Comparison of ENCODE assay signal across 1 cellular context in genomic region chr2:99476629-99477028, GRCh38.
TF ChIP-seq lines count a peak whose summit lies in the region.

No MANE protein-coding gene starts in this region.

TF ChIP-seq in IMR-90, 13 proteins besides CTCF, POLR2A, EP300 and RAD21:
- TF ChIP-seq NFE2L2 (IDR thresholded peaks at IDR 0.05; ENCODE audit: low read depth, low read length), result no peak
- no peak for TF ChIP-seq CHD1 (IDR thresholded peaks at IDR 0.05; ENCODE audit: low read depth, low read length)
- TF ChIP-seq MAFK (IDR thresholded peaks at IDR 0.05; ENCODE audit: low read depth, low read length), result no peak
- TF ChIP-seq MAZ (IDR thresholded peaks at IDR 0.05; ENCODE audit: borderline replicate concordance, low read depth, low read length), result no peak
- TF ChIP-seq BHLHE40 (IDR thresholded peaks at IDR 0.05; ENCODE audit: low read depth, low read length), result no peak
- TF ChIP-seq RCOR1 (IDR thresholded peaks at IDR 0.05; ENCODE audit: insufficient replicate concordance, low read length), result no peak
- TF ChIP-seq RFX5 (IDR thresholded peaks at IDR 0.05; ENCODE audit: low read depth, low read length), result no peak
- TF ChIP-seq SMC3 (IDR thresholded peaks at IDR 0.05; ENCODE audit: low read depth, low read length), result no peak
- TF ChIP-seq, protein P1, sequence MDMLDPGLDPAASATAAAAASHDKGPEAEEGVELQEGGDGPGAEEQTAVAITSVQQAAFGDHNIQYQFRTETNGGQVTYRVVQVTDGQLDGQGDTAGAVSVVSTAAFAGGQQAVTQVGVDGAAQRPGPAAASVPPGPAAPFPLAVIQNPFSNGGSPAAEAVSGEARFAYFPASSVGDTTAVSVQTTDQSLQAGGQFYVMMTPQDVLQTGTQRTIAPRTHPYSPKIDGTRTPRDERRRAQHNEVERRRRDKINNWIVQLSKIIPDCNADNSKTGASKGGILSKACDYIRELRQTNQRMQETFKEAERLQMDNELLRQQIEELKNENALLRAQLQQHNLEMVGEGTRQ (IDR thresholded peaks at IDR 0.05; ENCODE audit: low read depth, low read length), result no peak
- no peak for TF ChIP-seq MXI1 (IDR thresholded peaks at IDR 0.05; ENCODE audit: borderline replicate concordance, low read depth, low read length)
- no peak for TF ChIP-seq FOS (IDR thresholded peaks at IDR 0.05; ENCODE audit: low read depth, low read length)
- TF ChIP-seq CEBPB (IDR thresholded peaks at IDR 0.05; ENCODE audit: low read depth, low read length), result no peak
- no peak for TF ChIP-seq ELK1 (IDR thresholded peaks at IDR 0.05; ENCODE audit: borderline replicate concordance, low read depth, low read length)
